Comparison of ENCODE assay signal across 7 cellular contexts in the genomic region with DNA sequence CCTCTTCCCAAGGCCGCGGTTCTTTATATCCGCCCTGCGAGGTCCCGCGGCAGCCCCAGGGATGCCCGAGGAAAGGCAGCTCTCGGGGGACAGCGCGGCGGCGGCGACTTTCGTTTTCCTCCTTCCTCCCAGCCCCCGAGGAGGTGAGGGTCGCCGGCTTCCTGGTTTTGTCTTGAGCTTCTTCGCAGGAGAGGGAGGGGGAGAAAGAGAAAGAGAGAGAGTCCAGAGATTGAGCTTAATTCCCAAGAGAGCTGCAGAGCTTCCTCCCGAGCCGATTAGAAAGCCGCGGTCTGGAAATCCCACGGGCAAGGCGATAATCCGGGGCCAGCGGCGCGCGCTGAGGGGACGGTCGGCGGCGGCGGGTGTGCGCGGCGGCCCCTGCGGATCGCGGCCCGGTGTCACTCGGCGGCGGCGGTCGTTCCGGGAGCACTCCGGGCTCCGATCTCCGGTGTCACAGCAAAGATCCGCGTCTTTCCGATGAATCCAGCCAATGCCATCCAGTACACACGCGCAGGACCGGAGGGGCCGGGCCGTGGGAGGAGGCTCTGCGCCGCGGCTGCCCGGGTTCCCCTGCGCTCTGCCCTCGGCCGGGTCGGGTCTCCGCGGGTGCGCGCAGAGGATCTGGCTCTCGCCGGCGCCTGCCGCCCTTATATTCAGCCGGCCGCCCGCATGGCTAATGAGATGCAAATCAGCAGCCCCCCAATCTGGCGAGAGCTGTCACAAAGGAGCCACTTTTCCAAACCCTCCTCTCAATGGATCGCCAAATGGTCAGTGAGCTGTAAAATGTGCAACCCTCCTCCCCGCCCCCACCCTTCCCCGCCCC. TPM values are rescaled to one million over a fixed set of nuclear protein-coding genes. Genes with fewer than 3 reads are reported as not detected.
DNase-seq lines count a peak whose midpoint lies in the region; ATAC-seq and TF ChIP-seq lines count a peak whose summit lies in the region.

Gene DLL1, minus strand, starts transcription at position 773 of the 823 bp plus-strand sequence. CDS start 939 bp downstream, outside the sequence.

- H3K4me1 ChIP-seq in esophagus muscularis mucosa (peaks cover 68 to 86% (median 79%) of the 10 kb centered on the region in 4 donors), mucosa of rectum (ENCODE audit: control insufficient read depth in 2 of 2, insufficient read depth in 2 of 2, low read length in 2 of 2) (peaks cover 30 to 44% of the 10 kb centered on the region in 2 donors)

- ATAC-seq in GM18502 (IDR thresholded peaks at IDR 0.05; ENCODE audit: poor library complexity, unreplicated experiment), result peak; percentile 31
- peak; percentile 10 for ATAC-seq in activated CD8-positive, alpha-beta T cell treated with anti-CD3 and anti-CD28 coated beads for 36 hours

- H3K9ac ChIP-seq in mucosa of rectum (ENCODE audit: low read depth in 1 of 2, low read length in 2 of 2), result peak within 1 kb of the TSS; percentile 24 to 60

- CTCF ChIA-PET in activated CD8-positive, alpha-beta T cell treated with anti-CD3 and anti-CD28 coated beads for 36 hours (lab: Charles Lee), result interaction anchor here (1.2 to 3.2 kb wide), 2 partner anchors 459 to 501 kb away, joined by 3 to 17 read pairs; no protein-coding TSS in a partner anchor

- peak within 1 kb of the TSS; percentile 74 for H3K4me3 Mint-ChIP-seq in activated CD8-positive, alpha-beta T cell treated with anti-CD3 and anti-CD28 coated beads for 36 hours
- H3K4me3 Mint-ChIP-seq in type B pancreatic cell, result peak within 1 kb of the TSS; percentile 90

- TF ChIP-seq POLR2A in esophagus muscularis mucosa (IDR thresholded peaks at IDR 0.05; ENCODE audit: low read depth), result no peak

- TF ChIP-seq CTCF in activated CD8-positive, alpha-beta T cell treated with anti-CD3 and anti-CD28 coated beads for 36 hours (IDR thresholded peaks at IDR 0.05), result no peak
- TF ChIP-seq CTCF in esophagus muscularis mucosa (IDR thresholded peaks at IDR 0.05) (no peak), type B pancreatic cell (conservative IDR thresholded peaks at IDR 0.05) (no peak)

- H3K9me3 ChIP-seq in esophagus muscularis mucosa (no peaks in the 10 kb centered on the region), mucosa of rectum (ENCODE audit: control insufficient read depth in 2 of 2, low read length in 2 of 2) (no peaks in the 10 kb centered on the region)

- H3K9me3 Mint-ChIP-seq in activated CD8-positive, alpha-beta T cell treated with anti-CD3 and anti-CD28 coated beads for 36 hours, result no peaks in the 10 kb centered on the region
- no peaks in the 10 kb centered on the region for H3K9me3 Mint-ChIP-seq in type B pancreatic cell

- peaks cover 0 to 89% (median 48%) of the 10 kb centered on the region in 4 donors for H3K27me3 ChIP-seq in esophagus muscularis mucosa
- peaks cover 44 to 49% of the 10 kb centered on the region in 2 donors for H3K27me3 ChIP-seq in mucosa of rectum (ENCODE audit: control insufficient read depth in 2 of 2, insufficient read depth in 2 of 2, low read length in 2 of 2)

- peak within 1 kb of the TSS; percentile 55 to 80 (median 70) for H3K27ac ChIP-seq in esophagus muscularis mucosa (replicated peaks in 1 of 4)
- peak within 1 kb of the TSS; percentile 70 to 78 for H3K27ac ChIP-seq in mucosa of rectum (ENCODE audit: low read depth in 2 of 2, low read length in 2 of 2)

- H3K27me3 Mint-ChIP-seq in activated CD8-positive, alpha-beta T cell treated with anti-CD3 and anti-CD28 coated beads for 36 hours, result peaks cover 40% of the 10 kb centered on the region
- peaks cover 78% of the 10 kb centered on the region for H3K27me3 Mint-ChIP-seq in type B pancreatic cell

- 1% methylated on average over 33 of the region's 81 CpGs for WGBS in esophagus muscularis mucosa

- POLR2A ChIA-PET in activated CD8-positive, alpha-beta T cell treated with anti-CD3 and anti-CD28 coated beads for 36 hours (lab: Charles Lee), result interaction anchor here (0.8 to 2.0 kb wide), 4 partner anchors 8 to 540 kb away, joined by 3 to 5 read pairs (median 4); no protein-coding TSS in a partner anchor

- H3K36me3 Mint-ChIP-seq in activated CD8-positive, alpha-beta T cell treated with anti-CD3 and anti-CD28 coated beads for 36 hours (ENCODE audit: low read depth), result peaks cover 2% of the 10 kb centered on the region
- peaks cover 6% of the 10 kb centered on the region for H3K36me3 Mint-ChIP-seq in type B pancreatic cell

- peak within 1 kb of the TSS; percentile 32 for H3K27ac Mint-ChIP-seq in activated CD8-positive, alpha-beta T cell treated with anti-CD3 and anti-CD28 coated beads for 36 hours
- peak within 1 kb of the TSS; percentile 78 for H3K27ac Mint-ChIP-seq in type B pancreatic cell

- peaks cover 40% of the 10 kb centered on the region for H3K4me1 Mint-ChIP-seq in activated CD8-positive, alpha-beta T cell treated with anti-CD3 and anti-CD28 coated beads for 36 hours (ENCODE audit: low read depth)
- H3K4me1 Mint-ChIP-seq in type B pancreatic cell (ENCODE audit: unreplicated experiment), result peaks cover 50% of the 10 kb centered on the region

- H3K36me3 ChIP-seq in esophagus muscularis mucosa, result peaks cover 0 to 3% (median under 1%) of the 10 kb centered on the region in 4 donors
- H3K36me3 ChIP-seq in mucosa of rectum (ENCODE audit: control insufficient read depth in 2 of 2, insufficient read depth in 2 of 2, low read length in 2 of 2), result peaks cover 0 to 3% of the 10 kb centered on the region in 2 donors

- TF ChIP-seq EP300 in esophagus muscularis mucosa (IDR thresholded peaks at IDR 0.05), result no peak

- intact Hi-C loops in activated CD8-positive, alpha-beta T cell treated with anti-CD3 and anti-CD28 coated beads for 36 hours (cut with micrococcal nuclease), result loop anchor here (5.0 kb wide), 2 partner anchors 298 to 338 kb away; no protein-coding TSS in a partner anchor
- intact Hi-C loops in esophagus muscularis mucosa (cut with DNase I), result loop anchor here (10.0 kb wide), 2 partner anchors 326 to 456 kb away; no protein-coding TSS in a partner anchor

- DNase-seq in NCI-H1930 (lab: John Stamatoyannopoulos, UW) (peak; percentile 12 to 29), esophagus muscularis mucosa (ENCODE audit: extremely low spot score) (no peak), type B pancreatic cell (ENCODE audit: extremely low spot score, unreplicated experiment) (no peak), activated gamma-delta T cell (lab: John Stamatoyannopoulos, UW) (no peak)
- DNase-seq in activated CD8-positive, alpha-beta T cell treated with anti-CD3 and anti-CD28 coated beads for 36 hours, result peak; percentile 55

- peak within 1 kb of the TSS; percentile 60 to 77 (median 70) for H3K4me3 ChIP-seq in esophagus muscularis mucosa
- peak within 1 kb of the TSS; percentile 73 to 76 for H3K4me3 ChIP-seq in mucosa of rectum (ENCODE audit: low read length in 2 of 2)

RNA-seq across cellular contexts. Expression of gene DLL1, which starts in this region (rescaled TPM):
- total RNA-seq in activated CD8-positive, alpha-beta T cell treated with anti-CD3 and anti-CD28 coated beads for 36 hours, result 1 to 10 TPM; 1.9 to 2.4 TPM
- 1 to 10 TPM; 3.7 to 8.8 (median 6.6) TPM for total RNA-seq in esophagus muscularis mucosa
- total RNA-seq in type B pancreatic cell (ENCODE audit: low replicate concordance), result 4.2 and 11.7 TPM in 2 replicates

Comparison
In these comparisons a context has a peak if more than half of its experiments do, and no peak if none do; other contexts are left out.
1. DNase-seq: peak in NCI-H1930 (2 of 2) and activated CD8-positive, alpha-beta T cell treated with anti-CD3 and anti-CD28 coated beads for 36 hours (single experiment); none in esophagus muscularis mucosa (single experiment), type B pancreatic cell (single experiment) and activated gamma-delta T cell (single experiment).